ENCODE assay signal across 18 cellular contexts in the genomic region with DNA sequence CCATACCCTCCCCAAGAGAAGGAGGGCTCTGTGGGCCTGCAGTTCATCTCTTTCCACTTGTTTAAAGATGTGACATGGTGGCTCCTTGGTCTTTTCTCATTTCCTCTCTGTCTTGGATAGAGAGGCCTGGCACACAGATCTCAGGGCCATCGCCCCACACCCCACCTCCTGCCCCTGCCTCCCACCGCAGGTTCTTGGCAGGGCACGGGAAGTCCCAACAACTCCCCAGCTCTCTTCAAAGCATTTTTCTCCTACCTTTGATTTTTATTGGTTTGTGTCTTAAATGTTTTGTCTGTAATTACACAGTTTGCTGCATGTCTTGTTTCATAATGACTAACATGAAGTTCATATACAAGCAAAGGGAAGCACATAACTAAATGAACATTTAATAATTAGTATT.
A peak's percentile ranks its signal among the peaks of the same experiment; 100 is the strongest.
DNase-seq lines count a peak whose midpoint lies in the region; ATAC-seq and TF ChIP-seq lines count a peak whose summit lies in the region.
"Had no signal": no experiment of that assay in that cellular context is flagged by ENCODE, and none has a peak within 500 bp of the region (broad histone marks: within the 10 kb centered on the region; RNA-seq: fewer than 3 reads in every experiment).

No MANE protein-coding gene starts in this region.

- no peaks in the 10 kb centered on the region for H3K36me3 Mint-ChIP-seq in mesothelial cell of epicardium
- H3K36me3 Mint-ChIP-seq: CD8-positive, alpha-beta T cell; IgD-negative memory B cell had no signal

- H3K36me3 ChIP-seq in GM06990 (ENCODE audit: control insufficient read depth, insufficient read depth, low read length), result no peaks in the 10 kb centered on the region
- H3K36me3 ChIP-seq in sigmoid colon, result no peaks in the 10 kb centered on the region
- H3K36me3 ChIP-seq: BLaER1 treated with 17β-estradiol and CSF1 and Interleukin-3, amounts not matched to agents 10 nM and 100 nM had no signal

- no peak overlapping the region for H3K27ac ChIP-seq in sigmoid colon
- H3K27ac ChIP-seq: BLaER1 treated with 17β-estradiol and CSF1 and Interleukin-3, amounts not matched to agents 10 nM and 100 nM had no signal

- peaks cover 35% of the 10 kb centered on the region for H3K4me1 Mint-ChIP-seq in mesothelial cell of epicardium
- H3K4me1 Mint-ChIP-seq: B cell, IgD-negative memory B cell had no signal

- peak overlapping the region; percentile 14 for H3K27ac Mint-ChIP-seq in mesothelial cell of epicardium
- H3K27ac Mint-ChIP-seq: B cell; CD8-positive, alpha-beta T cell; GM23338; HFFc6; IgD-negative memory B cell had no signal

- H3K27me3 ChIP-seq in GM06990 (replicated peaks; ENCODE audit: control insufficient read depth, insufficient read depth, low read length), result no peaks in the 10 kb centered on the region
- no peaks in the 10 kb centered on the region for H3K27me3 ChIP-seq in sigmoid colon
- H3K27me3 ChIP-seq: BLaER1 treated with 17β-estradiol and CSF1 and Interleukin-3, amounts not matched to agents 10 nM and 100 nM had no signal

- TF ChIP-seq POLR2A in sigmoid colon (IDR thresholded peaks at IDR 0.05), result no peak

- no peaks in the 10 kb centered on the region for H3K9me3 Mint-ChIP-seq in mesothelial cell of epicardium
- H3K9me3 Mint-ChIP-seq: GM23338 had no signal

- intact Hi-C loops in sigmoid colon (cut with DNase I), result no loop called here

- DNase-seq in GM06990 (ENCODE audit: extremely low read depth, insufficient read length), result peak; percentile 19
- DNase-seq in SW480 (ENCODE audit: low spot score), result peak; percentile 25
- no peak for DNase-seq in mesothelial cell of epicardium (ENCODE audit: low spot score in 2 of 2, unreplicated experiment in 2 of 2)
- no peak for DNase-seq in sigmoid colon
- DNase-seq in germinal center (ENCODE audit: low spot score), result no peak
- DNase-seq: Calu3; CD8-positive, alpha-beta T cell; DMS79 treated with DMSO at 0.1 percent for 48 hours; GF-D8; HCEC 1CT; HFFc6 had no signal

- H3K9me3 ChIP-seq in sigmoid colon, result no peaks in the 10 kb centered on the region
- H3K9me3 ChIP-seq: BLaER1 treated with 17β-estradiol and CSF1 and Interleukin-3, amounts not matched to agents 10 nM and 100 nM had no signal

- TF ChIP-seq CTCF in GM06990 (IDR thresholded peaks at IDR 0.05; ENCODE audit: insufficient read depth, low read length, poor library complexity, severe bottlenecking) (no peak), mesothelial cell of epicardium (IDR thresholded peaks at IDR 0.05; ENCODE audit: unreplicated experiment) (no peak), sigmoid colon (IDR thresholded peaks at IDR 0.05) (no peak)

- no peak overlapping the region for H3K4me3 Mint-ChIP-seq in mesothelial cell of epicardium
- H3K4me3 Mint-ChIP-seq: B cell; CD8-positive, alpha-beta T cell; GM23338; HFFc6; IgD-negative memory B cell had no signal

- no peak for TF ChIP-seq EP300 in sigmoid colon (IDR thresholded peaks at IDR 0.05)

- no peaks in the 10 kb centered on the region for H3K27me3 Mint-ChIP-seq in mesothelial cell of epicardium (ENCODE audit: low read depth)
- H3K27me3 Mint-ChIP-seq: B cell had no signal

- ATAC-seq in HG03432 (IDR thresholded peaks at IDR 0.05; ENCODE audit: unreplicated experiment) (peak; percentile 44), HG03442 (IDR thresholded peaks at IDR 0.05; ENCODE audit: unreplicated experiment) (no peak)
- ATAC-seq: CD8-positive, alpha-beta T cell; GM23338; HepG2 had no signal

- 64 to 72% methylated on average over 3 of the region's 3 CpGs for WGBS in sigmoid colon, 2 donors

- H3K4me3 ChIP-seq in GM06990 (replicated peaks; ENCODE audit: low read depth, low read length), result no peak overlapping the region
- no peak overlapping the region for H3K4me3 ChIP-seq in sigmoid colon
- H3K4me3 ChIP-seq: BLaER1 treated with 17β-estradiol and CSF1 and Interleukin-3, amounts not matched to agents 10 nM and 100 nM; GM23338 had no signal

- peaks cover 0 to 5% (median 0%) of the 10 kb centered on the region in 4 donors for H3K4me1 ChIP-seq in sigmoid colon
- H3K4me1 ChIP-seq: BLaER1 treated with 17β-estradiol and CSF1 and Interleukin-3, amounts not matched to agents 10 nM and 100 nM had no signal

Comparison
In these comparisons a context has a peak if more than half of its experiments do, and no peak if none do; other contexts are left out.
1. DNase-seq: peak in GM06990 (single experiment) and SW480 (single experiment); none in mesothelial cell of epicardium (0 of 2), sigmoid colon (single experiment) and germinal center (single experiment).